8 cellular contexts compared by ENCODE assay signal in genomic region chr11:131370090-131370751, GRCh38. TPM values are rescaled to one million over a fixed set of nuclear protein-coding genes. Genes with fewer than 3 reads are reported as not detected.
DNase-seq lines count a peak whose midpoint lies in the region; ATAC-seq and TF ChIP-seq lines count a peak whose summit lies in the region.

TSS of gene NTM (plus strand) at chr11:131370615.

- intact Hi-C loops in dorsolateral prefrontal cortex (cut with DNase I), result loop anchor here (2.0 to 10.0 kb wide), 8 partner anchors 91 to 305 kb away; no protein-coding TSS in a partner anchor

- 0 out of 2 replicates have a peak, but pooled peaks cover 5% of the 10 kb centered on the region for H3K4me1 ChIP-seq in MM.1S (ENCODE audit: low read length)

- H3K9me2 ChIP-seq in MM.1S (replicated peaks; ENCODE audit: insufficient read depth, low read length), result no peaks in the 10 kb centered on the region

- peak; percentile 25 for DNase-seq in MM.1S
- DNase-seq in dorsolateral prefrontal cortex, result peak; percentile 38 to 88 (median 74)
- peak; percentile 66 for DNase-seq in left lobe of liver (ENCODE audit: low spot score)
- peak; percentile 91 for DNase-seq in superior temporal gyrus (ENCODE audit: extremely low spot score)
- no peak for DNase-seq in NK-92 treated with Interleukin-12 subunit alpha and Interleukin-12 subunit beta, amount 100 ng/mL, for 24 hours (lab: John Stamatoyannopoulos, UW)

- peak; percentile 98 for ATAC-seq in left lobe of liver
- no peak for ATAC-seq in HG03469 (IDR thresholded peaks at IDR 0.05; ENCODE audit: unreplicated experiment)
- ATAC-seq in GM18873 (IDR thresholded peaks at IDR 0.05; ENCODE audit: low FRiP score, unreplicated experiment), result no peak
- ATAC-seq in GM18907 (IDR thresholded peaks at IDR 0.05; ENCODE audit: unreplicated experiment), result no peak

- H3K9me3 ChIP-seq in MM.1S (replicated peaks; ENCODE audit: insufficient read depth, low read length), result no peaks in the 10 kb centered on the region

- H3K79me2 ChIP-seq in MM.1S (ENCODE audit: low read length), result no peaks in the 10 kb centered on the region

- H3K9ac ChIP-seq in MM.1S (ENCODE audit: low read length), result no peak within 1 kb of the TSS; the same call in 1 of the 2 replicates

- H4K20me1 ChIP-seq in MM.1S (ENCODE audit: insufficient read depth, low read length), result no peaks in the 10 kb centered on the region

- H2AFZ ChIP-seq in MM.1S (ENCODE audit: low read length), result peak within 1 kb of the TSS; percentile 74

- H3K4me2 ChIP-seq in MM.1S (ENCODE audit: low read depth, low read length), result peak within 1 kb of the TSS; percentile 91

- no peaks in the 10 kb centered on the region for H3K36me3 ChIP-seq in MM.1S (replicated peaks; ENCODE audit: insufficient read depth, low read length)

- H3F3A ChIP-seq in MM.1S (ENCODE audit: insufficient read depth, low read length), result no peaks in the 10 kb centered on the region

- H3K27ac ChIP-seq in MM.1S (ENCODE audit: low read length), result no peak within 1 kb of the TSS
- peak within 1 kb of the TSS in 52 of 59 donors; percentile 2 to 86 (median 68) for H3K27ac ChIP-seq in dorsolateral prefrontal cortex

- TF ChIP-seq CTCF in MM.1S (IDR thresholded peaks at IDR 0.05; ENCODE audit: low read length), result no peak
- peak in 4 of 56 donors; percentile 14 to 25 (median 20) for TF ChIP-seq CTCF in dorsolateral prefrontal cortex (IDR thresholded peaks at IDR 0.05 in 54 of 56, conservative IDR thresholded peaks at IDR 0.05 in 2 of 56; ENCODE audit: low read depth in 1 of 56, partially characterized antibody in 56 of 56)

- H3K27me3 ChIP-seq in MM.1S (replicated peaks; ENCODE audit: insufficient read depth, low read length) (no peaks in the 10 kb centered on the region), dorsolateral prefrontal cortex (peaks cover 0 to 13% (median 0%) of the 10 kb centered on the region in 45 donors)

- H3K4me3 ChIP-seq in MM.1S (ENCODE audit: low read length), result peak within 1 kb of the TSS; percentile 57
- peak within 1 kb of the TSS; percentile 38 to 86 (median 68) for H3K4me3 ChIP-seq in dorsolateral prefrontal cortex

RNA-seq across cellular contexts. Expression of gene NTM, which starts in this region (rescaled TPM):
- total RNA-seq in dorsolateral prefrontal cortex (100 to 1,000 TPM; 122 to 220 (median 161) TPM), left lobe of liver (not detected)

Comparison
In these comparisons a context has a peak if more than half of its experiments do, and no peak if none do; other contexts are left out.
1. RNA of gene NTM (total RNA-seq): 122 to 220 TPM in dorsolateral prefrontal cortex; not detected in left lobe of liver (single experiment); every median in the first group is over 100 times any median in the second.
2. Peak in DNase-seq and ATAC-seq in left lobe of liver; RNA of the gene not detected or under 1 TPM.